In the genomic region with DNA sequence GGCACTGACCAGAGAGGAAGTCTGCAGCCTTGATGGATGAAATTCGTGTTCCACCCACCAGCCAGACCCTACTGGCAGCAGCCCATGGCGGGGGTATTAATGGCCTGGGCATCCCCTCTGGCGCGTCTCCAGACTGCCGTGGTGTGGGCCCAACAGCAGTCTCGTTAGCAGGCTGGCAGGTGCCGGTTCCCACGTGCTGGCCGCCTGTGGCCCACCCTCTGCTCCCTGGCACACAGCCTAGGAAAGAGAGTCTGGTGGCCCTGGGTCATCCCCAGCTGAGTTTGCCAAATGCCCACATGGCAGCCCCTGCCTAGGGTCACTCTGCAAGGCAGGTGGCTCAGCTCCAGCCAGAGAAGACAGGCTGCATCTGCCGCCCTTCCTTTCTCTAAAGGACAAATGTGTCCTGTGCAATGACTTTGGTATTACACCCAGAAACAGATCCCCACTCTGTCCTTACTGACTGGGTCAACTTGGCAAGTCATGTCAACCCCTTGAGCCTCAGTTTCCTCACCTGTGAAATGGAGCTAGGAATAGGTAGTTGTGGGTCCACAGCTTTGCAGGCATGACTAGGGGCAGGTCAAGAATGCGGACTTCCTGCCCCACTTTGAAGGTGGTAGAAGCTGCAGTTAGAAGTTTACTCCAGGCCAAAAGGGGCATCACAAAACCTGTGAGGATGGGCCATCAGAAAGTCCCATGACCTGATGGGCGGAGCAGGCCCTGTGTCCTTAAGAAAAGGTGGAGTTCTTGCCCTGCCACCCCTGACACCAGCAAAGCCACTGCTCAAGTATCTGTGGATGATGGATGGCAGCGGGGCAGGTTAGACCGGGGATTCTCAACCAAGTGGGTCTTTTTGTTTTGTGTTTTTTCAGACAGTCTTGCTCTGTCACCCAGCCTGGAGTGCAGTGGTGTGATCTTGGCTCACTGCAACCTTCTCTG, we compare ENCODE assay signal across 24 cellular contexts.
DNase-seq lines count a peak whose midpoint lies in the region; TF ChIP-seq lines count a peak whose summit lies in the region.
"Had no signal": no experiment of that assay in that cellular context is flagged by ENCODE, and none has a peak within 500 bp of the region (broad histone marks: within the 10 kb centered on the region; RNA-seq: fewer than 3 reads in every experiment).

No MANE protein-coding gene starts in this region.

- H3K4me2 ChIP-seq in BLaER1 treated with 17β-estradiol and CSF1 and Interleukin-3, amounts not matched to agents 10 nM and 100 nM, result peak overlapping the region in 9 of 11 experiments; percentile 35 to 88 (median 83); a peak in 17 of 22 replicates

- H3K9ac ChIP-seq in BLaER1 treated with 17β-estradiol and CSF1 and Interleukin-3, amounts not matched to agents 10 nM and 100 nM, result no peak overlapping the region; a peak in 1 of 22 replicates

- in situ Hi-C loops in G401 (cut with HindIII; ENCODE audit: low sequenced_read_pairs), result no loop called here

- peak overlapping the region in 4 of 11 experiments; percentile 47 to 66 (median 61); a peak in 9 of 22 replicates for H3K27ac ChIP-seq in BLaER1 treated with 17β-estradiol and CSF1 and Interleukin-3, amounts not matched to agents 10 nM and 100 nM
- H3K27ac ChIP-seq in tibial artery, result no peak overlapping the region
- H3K27ac ChIP-seq in uterus, result no peak overlapping the region
- H3K27ac ChIP-seq: C4-2B, colonic mucosa, pancreas, testis had no signal

- H3K4me3 ChIP-seq in BLaER1 treated with 17β-estradiol and CSF1 and Interleukin-3, amounts not matched to agents 10 nM and 100 nM, result no peak overlapping the region
- no peak overlapping the region for H3K4me3 ChIP-seq in tibial artery
- H3K4me3 ChIP-seq in uterus, result no peak overlapping the region
- H3K4me3 ChIP-seq in MG63, result no peak overlapping the region
- H3K4me3 ChIP-seq: colonic mucosa, HAP-1, pancreas, testis had no signal

- peaks cover 0 to 54% (median 10%) of the 10 kb centered on the region in 11 experiments; a peak in 12 of 22 replicates for H4K20me1 ChIP-seq in BLaER1 treated with 17β-estradiol and CSF1 and Interleukin-3, amounts not matched to agents 10 nM and 100 nM

- no peak for TF ChIP-seq POLR2A in uterus (IDR thresholded peaks at IDR 0.05)

- intact Hi-C loops in posterior vena cava (cut with DNase I) (loop anchor here in 1 of 2 donors (2.0 kb wide), 1 partner anchor 60 kb away; no protein-coding TSS in a partner anchor), tibial artery (cut with DNase I; ENCODE audit: low total_unique reads) (no loop called here), uterus (cut with DNase I; ENCODE audit: low total_unique reads) (no loop called here)

- no peaks in the 10 kb centered on the region for H3K9me3 ChIP-seq in BLaER1 treated with 17β-estradiol and CSF1 and Interleukin-3, amounts not matched to agents 10 nM and 100 nM (replicated peaks in 1 of 11)
- H3K9me3 ChIP-seq in tibial artery, result no peaks in the 10 kb centered on the region
- H3K9me3 ChIP-seq in uterus, result no peaks in the 10 kb centered on the region
- H3K9me3 ChIP-seq in MG63, result no peaks in the 10 kb centered on the region
- H3K9me3 ChIP-seq: Caco-2, colonic mucosa, HAP-1, pancreas, testis had no signal

- no peaks in the 10 kb centered on the region for H3K27me3 ChIP-seq in BLaER1 treated with 17β-estradiol and CSF1 and Interleukin-3, amounts not matched to agents 10 nM and 100 nM
- H3K27me3 ChIP-seq in tibial artery (no peaks in the 10 kb centered on the region), uterus (no peaks in the 10 kb centered on the region), MG63 (no peaks in the 10 kb centered on the region)
- H3K27me3 ChIP-seq: colonic mucosa, pancreas, testis had no signal

- peaks cover 32 to 52% (median 37%) of the 10 kb centered on the region in 11 experiments; a peak in 21 of 22 replicates for H3K36me3 ChIP-seq in BLaER1 treated with 17β-estradiol and CSF1 and Interleukin-3, amounts not matched to agents 10 nM and 100 nM
- H3K36me3 ChIP-seq in tibial artery (peaks cover 4 to 26% (median 20%) of the 10 kb centered on the region in 3 donors), uterus (no peaks in the 10 kb centered on the region), MG63 (peaks cover 65% of the 10 kb centered on the region)
- H3K36me3 ChIP-seq: colonic mucosa, pancreas had no signal

- TF ChIP-seq CTCF in tibial artery (IDR thresholded peaks at IDR 0.05) (no peak), uterus (IDR thresholded peaks at IDR 0.05) (no peak)

- peak; percentile 60 for DNase-seq in G401 (ENCODE audit: low spot score)
- DNase-seq in cerebellar cortex (ENCODE audit: low spot score), result peak; percentile 48
- DNase-seq in posterior vena cava (ENCODE audit: low spot score), result peak; percentile 20
- no peak for DNase-seq in tibial artery
- no peak for DNase-seq in uterus
- DNase-seq in MG63, result no peak
- DNase-seq: activated CD4-positive, alpha-beta T cell treated with anti-CD3 and anti-CD28 coated beads for 48 hours; Caco-2; colonic mucosa; DMS79; effector CD4-positive, alpha-beta T cell; GF-D8; Karpas-422; NCI-H1694; NCI-H2227 treated with DMSO at 0.1 percent for 48 hours; SIG-M5; stimulated activated CD4-positive, alpha-beta T cell treated with anti-CD3 and anti-CD28 coated beads, Interleukin-1b, Interleukin-23, amount 100 ng/mL, for 48 hours; stimulated activated naive CD8-positive, alpha-beta T cell treated with anti-CD3 and anti-CD28 coated beads, Interleukin-15, Interleukin-2, amounts not matched to agents 100 U/mL and 50 U/mL, for 24 hours; SW 1271; testis had no signal

- peaks cover 12 to 85% (median 66%) of the 10 kb centered on the region in 10 experiments for H3K4me1 ChIP-seq in BLaER1 treated with 17β-estradiol and CSF1 and Interleukin-3, amounts not matched to agents 10 nM and 100 nM
- H3K4me1 ChIP-seq in tibial artery (peaks cover 0 to 31% (median 21%) of the 10 kb centered on the region in 4 donors), uterus (peaks cover 0 to 3% of the 10 kb centered on the region in 2 donors)
- H3K4me1 ChIP-seq: Caco-2, colonic mucosa, HAP-1 had no signal

Comparison
In these comparisons a context has a peak if more than half of its experiments do, and no peak if none do; other contexts are left out.
1. DNase-seq: peak in G401 (single experiment), cerebellar cortex (single experiment) and posterior vena cava (single experiment); none in tibial artery (0 of 2), uterus (0 of 2) and MG63 (single experiment).